ENCODE assay signal across 10 cellular contexts in genomic region chr10:15035385-15036301, GRCh38. TPM values are rescaled to one million over a fixed set of nuclear protein-coding genes. Genes with fewer than 3 reads are reported as not detected.
A peak's percentile ranks its signal among the peaks of the same experiment; 100 is the strongest.
DNase-seq lines count a peak whose midpoint lies in the region; ATAC-seq, FAIRE-seq and TF ChIP-seq lines count a peak whose summit lies in the region.
"Had no signal": no experiment of that assay in that cellular context is flagged by ENCODE, and none has a peak within 500 bp of the region (broad histone marks: within the 10 kb centered on the region; RNA-seq: fewer than 3 reads in every experiment).

No MANE protein-coding gene starts in this region.

- H3K79me2 ChIP-seq in ACC112 (ENCODE audit: control insufficient read depth, insufficient read depth, low read length, unreplicated experiment): no peaks in the 10 kb centered on the region

- H3K27me3 ChIP-seq in ACC112 (ENCODE audit: insufficient read depth, low read length) (no peaks in the 10 kb centered on the region), stomach (no peaks in the 10 kb centered on the region), WERI-Rb-1 (ENCODE audit: insufficient read depth, low read depth, severe bottlenecking) (no peaks in the 10 kb centered on the region)

- ATAC-seq in left colon (no peak), GM19023 (IDR thresholded peaks at IDR 0.05; ENCODE audit: unreplicated experiment) (no peak)

- in situ Hi-C loops in astrocyte of the cerebellum (cut with HindIII; ENCODE audit: low sequenced_read_pairs): no loop called here

- H3K9me3 ChIP-seq in stomach (no peaks in the 10 kb centered on the region), WERI-Rb-1 (ENCODE audit: severe bottlenecking) (no peaks in the 10 kb centered on the region)

- TF ChIP-seq EP300 in stomach (IDR thresholded peaks at IDR 0.05): no peak

- 68 to 78% (median 75%) methylated on average over 18 of the region's 18 CpGs for WGBS in stomach, 5 donors

- DNase-seq in HTR-8/SVneo (ENCODE audit: insufficient read length, low spot score): peak; percentile 48
- DNase-seq in astrocyte of the cerebellum (ENCODE audit: low read depth): peak; percentile 16
- peak; percentile 17 to 30 for DNase-seq in left colon
- DNase-seq in NCI-H2107 (lab: John Stamatoyannopoulos, UW): no peak
- no peak for DNase-seq in stomach
- no peak for DNase-seq in WERI-Rb-1
- DNase-seq: NCI-H187, T-helper 1 cell had no signal

- FAIRE-seq in HTR-8/SVneo (lab: Jason Lieb, UNC): no peak

- no peak overlapping the region for H2AFZ ChIP-seq in ACC112 (ENCODE audit: low read length, unreplicated experiment)

- no peak for TF ChIP-seq CTCF in astrocyte of the cerebellum (IDR thresholded peaks at IDR 0.05; ENCODE audit: low read depth, low read length, missing control alignments)
- no peak for TF ChIP-seq CTCF in stomach (IDR thresholded peaks at IDR 0.05)
- no peak for TF ChIP-seq CTCF in WERI-Rb-1 (IDR thresholded peaks at IDR 0.05; ENCODE audit: low read depth, low read length)

- no peak overlapping the region for H3K4me3 ChIP-seq in ACC112 (ENCODE audit: low read depth, low read length)
- H3K4me3 ChIP-seq in astrocyte of the cerebellum (ENCODE audit: low read depth, low read length): no peak overlapping the region
- no peak overlapping the region for H3K4me3 ChIP-seq in stomach
- no peak overlapping the region for H3K4me3 ChIP-seq in WERI-Rb-1 (ENCODE audit: low read depth, low read length)

- H3K36me3 ChIP-seq in ACC112 (ENCODE audit: insufficient read depth, low read length) (no peaks in the 10 kb centered on the region), stomach (no peaks in the 10 kb centered on the region), WERI-Rb-1 (no peaks in the 10 kb centered on the region)

- H3K27ac ChIP-seq in ACC112 (ENCODE audit: low read depth, low read length): peak overlapping the region; percentile 4; the same call in 1 of the 2 replicates
- H3K27ac ChIP-seq in stomach: no peak overlapping the region
- no peak overlapping the region for H3K27ac ChIP-seq in WERI-Rb-1

- TF ChIP-seq POLR2A in stomach (IDR thresholded peaks at IDR 0.05): no peak

- intact Hi-C loops in left colon (cut with DNase I, micrococcal nuclease): no loop called here
- intact Hi-C loops in stomach (cut with DNase I; ENCODE audit: low total_unique reads): no loop called here

- H3K4me1 ChIP-seq in ACC112 (ENCODE audit: control insufficient read depth, insufficient read depth, low read length, unreplicated experiment) (peaks cover 11% of the 10 kb centered on the region), stomach (no peaks in the 10 kb centered on the region)

RNA-seq across cellular contexts. Expression of gene OLAH, which starts 8.1 kb away (rescaled TPM):
- total RNA-seq in left colon (not detected), stomach (not detected)
- 1 to 10 TPM in 1 of 3 donors, under 1 TPM in 1, not detected in 1; 0.53 to 1.6 TPM for polyA plus RNA-seq in stomach

RNA-seq across cellular contexts. Expression of gene ACBD7, which starts 52.9 kb away (rescaled TPM):
- total RNA-seq in left colon (under 1 TPM; 0.25 to 0.61 TPM), stomach (1 to 10 TPM in 2 of 5 donors, not detected in 3; 2.2 to 6.4 TPM)
- polyA plus RNA-seq in stomach: not detected

Comparison
In these comparisons a context has a peak if more than half of its experiments do, and no peak if none do; other contexts are left out.
1. DNase-seq: peak in HTR-8/SVneo (single experiment), astrocyte of the cerebellum (single experiment) and left colon (2 of 2); none in NCI-H2107 (single experiment), stomach (single experiment) and WERI-Rb-1 (single experiment).